17 cellular contexts compared by ENCODE assay signal in genomic region chr1:201134405-201134804, GRCh38. TPM values are rescaled to one million over a fixed set of nuclear protein-coding genes. Genes with fewer than 3 reads are reported as not detected.
DNase-seq lines count a peak whose midpoint lies in the region; ATAC-seq, FAIRE-seq and TF ChIP-seq lines count a peak whose summit lies in the region.
"Had no signal": no experiment of that assay in that cellular context is flagged by ENCODE, and none has a peak within 500 bp of the region (broad histone marks: within the 10 kb centered on the region; RNA-seq: fewer than 3 reads in every experiment).

No MANE protein-coding gene starts in this region.

- H3K9me3 ChIP-seq in BLaER1, result no peaks in the 10 kb centered on the region
- no peaks in the 10 kb centered on the region for H3K9me3 ChIP-seq in T-helper 17 cell (ENCODE audit: control insufficient read depth, low read length, poor library complexity, severe bottlenecking)
- H3K9me3 ChIP-seq in kidney (ENCODE audit: control insufficient read depth in 1 of 2, low read length in 2 of 2), result no peaks in the 10 kb centered on the region
- no peaks in the 10 kb centered on the region for H3K9me3 ChIP-seq in CD8-positive, alpha-beta T cell (ENCODE audit: low read length)

- H4K20me1 ChIP-seq in BLaER1, result no peaks in the 10 kb centered on the region

- H3K27ac ChIP-seq in BLaER1, result peak overlapping the region; percentile 87; the same call in 1 of the 2 replicates
- H3K27ac ChIP-seq in kidney (ENCODE audit: low read depth in 2 of 2, low read length in 2 of 2), result no peak overlapping the region
- H3K27ac ChIP-seq in CD8-positive, alpha-beta T cell (ENCODE audit: low read depth, low read length), result no peak overlapping the region

- H3K4me1 Mint-ChIP-seq in T-helper 17 cell, result no peaks in the 10 kb centered on the region
- H3K4me1 Mint-ChIP-seq in progenitor cell of endocrine pancreas (ENCODE audit: low read depth), result no peaks in the 10 kb centered on the region
- no peaks in the 10 kb centered on the region for H3K4me1 Mint-ChIP-seq in CD8-positive, alpha-beta T cell (ENCODE audit: low read depth)

- H3K27ac Mint-ChIP-seq in T-helper 17 cell, result peak overlapping the region; percentile 83
- H3K27ac Mint-ChIP-seq in progenitor cell of endocrine pancreas, result peak overlapping the region; percentile 14
- no peak overlapping the region for H3K27ac Mint-ChIP-seq in CD8-positive, alpha-beta T cell
- H3K27ac Mint-ChIP-seq: CD4-positive, alpha-beta T cell had no signal

- FAIRE-seq in kidney (lab: Jason Lieb, UNC) (no peak), urothelium cell line (lab: Jason Lieb, UNC) (no peak)
- FAIRE-seq: H1, HTR-8/SVneo had no signal

- no peaks in the 10 kb centered on the region for H3K27me3 ChIP-seq in BLaER1
- no peaks in the 10 kb centered on the region for H3K27me3 ChIP-seq in CD8-positive, alpha-beta T cell (ENCODE audit: insufficient read depth, low read length)

- POLR2A ChIA-PET in CD8-positive, alpha-beta T cell (lab: Charles Lee), result no interaction called here

- H3K36me3 ChIP-seq in BLaER1 (peaks cover 23% of the 10 kb centered on the region), kidney (ENCODE audit: control insufficient read depth in 1 of 2, insufficient read depth in 2 of 2, low read length in 2 of 2) (peaks cover 10 to 11% of the 10 kb centered on the region in 2 donors)
- H3K36me3 ChIP-seq in CD8-positive, alpha-beta T cell (ENCODE audit: insufficient read depth, low read length), result no peaks in the 10 kb centered on the region

- H3K4me1 ChIP-seq in BLaER1 (peaks cover 92% of the 10 kb centered on the region), kidney (ENCODE audit: control insufficient read depth in 1 of 2, insufficient read depth in 1 of 2, low read depth in 1 of 2, low read length in 2 of 2) (no peaks in the 10 kb centered on the region)
- H3K4me1 ChIP-seq in CD8-positive, alpha-beta T cell (ENCODE audit: insufficient read depth, low read length), result no peaks in the 10 kb centered on the region

- H3K4me3 ChIP-seq in BLaER1 (no peak overlapping the region), kidney (ENCODE audit: low read length in 2 of 2) (no peak overlapping the region)
- no peak overlapping the region for H3K4me3 ChIP-seq in CD8-positive, alpha-beta T cell (ENCODE audit: low read depth, low read length)

- no peak overlapping the region for H3K9ac ChIP-seq in BLaER1
- H3K9ac ChIP-seq in kidney (ENCODE audit: low read length in 2 of 2), result no peak overlapping the region

- intact Hi-C loops in kidney (cut with DNase I), result no loop called here
- intact Hi-C loops in CD8-positive, alpha-beta T cell (cut with DNase I, micrococcal nuclease), result no loop called here

- no peak for ATAC-seq in T-helper 17 cell
- ATAC-seq in CD8-positive, alpha-beta T cell, result no peak

- no peaks in the 10 kb centered on the region for H3K9me3 Mint-ChIP-seq in progenitor cell of endocrine pancreas (ENCODE audit: low read depth)
- H3K9me3 Mint-ChIP-seq in CD8-positive, alpha-beta T cell, result peaks cover 2% of the 10 kb centered on the region
- H3K9me3 Mint-ChIP-seq: CD4-positive, alpha-beta T cell had no signal

- H3K36me3 Mint-ChIP-seq in T-helper 17 cell (ENCODE audit: low read depth), result peaks cover 3% of the 10 kb centered on the region
- peaks cover 23% of the 10 kb centered on the region for H3K36me3 Mint-ChIP-seq in progenitor cell of endocrine pancreas (ENCODE audit: insufficient read depth)
- peaks cover 34% of the 10 kb centered on the region for H3K36me3 Mint-ChIP-seq in CD8-positive, alpha-beta T cell

- no peak for TF ChIP-seq CTCF in kidney (IDR thresholded peaks at IDR 0.05; ENCODE audit: borderline replicate concordance, extremely low read depth, insufficient read depth)
- no peak for TF ChIP-seq CTCF in progenitor cell of endocrine pancreas (IDR thresholded peaks at IDR 0.05; ENCODE audit: unreplicated experiment)
- TF ChIP-seq CTCF in CD8-positive, alpha-beta T cell (IDR thresholded peaks at IDR 0.05), result no peak

- peaks cover 2% of the 10 kb centered on the region for H3K27me3 Mint-ChIP-seq in T-helper 17 cell
- no peaks in the 10 kb centered on the region for H3K27me3 Mint-ChIP-seq in progenitor cell of endocrine pancreas
- H3K27me3 Mint-ChIP-seq in CD8-positive, alpha-beta T cell (ENCODE audit: low read depth), result no peaks in the 10 kb centered on the region
- H3K27me3 Mint-ChIP-seq: CD4-positive, alpha-beta T cell had no signal

- no peak for DNase-seq in T-helper 17 cell
- DNase-seq in kidney, result peak; percentile 16
- no peak for DNase-seq in progenitor cell of endocrine pancreas (ENCODE audit: low spot score, unreplicated experiment)
- no peak for DNase-seq in SKM-1 treated with dmso at 0.1 percent for 144 hours (lab: John Stamatoyannopoulos, UW; ENCODE audit: unreplicated experiment)
- DNase-seq in urothelium cell line (ENCODE audit: low spot score), result no peak
- no peak for DNase-seq in CD8-positive, alpha-beta T cell
- DNase-seq: ACHN; C1 segment of cervical spinal cord; CD4-positive, alpha-beta T cell; COR-L47; DND-41; GDM1; HCEC 1CT had no signal

- H3K4me3 Mint-ChIP-seq in T-helper 17 cell (no peak overlapping the region), progenitor cell of endocrine pancreas (ENCODE audit: low read depth) (no peak overlapping the region)
- H3K4me3 Mint-ChIP-seq in CD8-positive, alpha-beta T cell, result no peak overlapping the region
- H3K4me3 Mint-ChIP-seq: CD4-positive, alpha-beta T cell had no signal

- H3K4me2 ChIP-seq in BLaER1, result peak overlapping the region; percentile 72

- CTCF ChIA-PET in CD8-positive, alpha-beta T cell (lab: Charles Lee), result no interaction called here

RNA-seq across cellular contexts. Expression of gene ASCL5, which starts 7.4 kb away (rescaled TPM):
- total RNA-seq in T-helper 17 cell (under 1 TPM in 1 of 2 donors, not detected in 1; 0.27 TPM), kidney (not detected), progenitor cell of endocrine pancreas (0.26 and 0.36 TPM in 2 replicates)
- not detected for polyA plus RNA-seq in kidney (ENCODE audit: insufficient read depth, low read depth, low replicate concordance)
- total RNA-seq in CD8-positive, alpha-beta T cell, result under 1 TPM; 0.73 to 0.94 TPM
- total RNA-seq: A172 had no signal

RNA-seq across cellular contexts. Expression of gene TMEM9, which starts 19.9 kb away (rescaled TPM):
- total RNA-seq in T-helper 17 cell, result 10 to 100 TPM; 13.0 to 13.1 TPM
- total RNA-seq in kidney, result 81.9 TPM
- 166 TPM for polyA plus RNA-seq in kidney (ENCODE audit: insufficient read depth, low read depth, low replicate concordance)
- 146 TPM in 2 replicates for total RNA-seq in progenitor cell of endocrine pancreas
- 10 to 100 TPM; 14.3 to 14.4 TPM for total RNA-seq in CD8-positive, alpha-beta T cell

RNA-seq across cellular contexts. Expression of gene CACNA1S, which starts 22.2 kb away (rescaled TPM):
- not detected for total RNA-seq in T-helper 17 cell
- total RNA-seq in kidney, result not detected
- polyA plus RNA-seq in kidney (ENCODE audit: insufficient read depth, low read depth, low replicate concordance), result 0.41 TPM
- total RNA-seq in progenitor cell of endocrine pancreas, result 0.05 TPM in 1 of 2 replicates, not detected in the other
- total RNA-seq in CD8-positive, alpha-beta T cell, result not detected
- total RNA-seq: A172; CD4-positive, alpha-beta T cell; H1 had no signal

RNA-seq across cellular contexts. Expression of gene IGFN1, which starts 56.2 kb away (rescaled TPM):
- total RNA-seq in T-helper 17 cell (not detected), kidney (2.8 TPM), progenitor cell of endocrine pancreas (0.38 and 0.44 TPM in 2 replicates)
- polyA plus RNA-seq in kidney (ENCODE audit: insufficient read depth, low read depth, low replicate concordance), result not detected
- not detected for total RNA-seq in CD8-positive, alpha-beta T cell
- total RNA-seq: CD4-positive, alpha-beta T cell; H1 had no signal
- polyA plus RNA-seq: H1 had no signal
